In genomic region chr14:51333901-51334432, GRCh38 we compare ENCODE assay signal across 20 cellular contexts.
DNase-seq lines count a peak whose midpoint lies in the region; ATAC-seq and TF ChIP-seq lines count a peak whose summit lies in the region.
"Had no signal": no experiment of that assay in that cellular context is flagged by ENCODE, and none has a peak within 500 bp of the region (broad histone marks: within the 10 kb centered on the region; RNA-seq: fewer than 3 reads in every experiment).

No MANE protein-coding gene starts in this region.

- H3K18ac ChIP-seq in mesenchymal stem cell (ENCODE audit: low read depth in 1 of 2, low read length in 2 of 2) = no peak overlapping the region

- H3K79me1 ChIP-seq in mesenchymal stem cell (replicated peaks; ENCODE audit: low read length, poor library complexity, severe bottlenecking) = no peaks in the 10 kb centered on the region

- peak overlapping the region; percentile 37 for H3K9ac ChIP-seq in mesenchymal stem cell (ENCODE audit: low read length)

- H2AFZ ChIP-seq in mesenchymal stem cell (ENCODE audit: low read depth, low read length) = no peak overlapping the region

- H3K36me3 ChIP-seq in mesenchymal stem cell (ENCODE audit: control insufficient read depth in 1 of 2, insufficient read depth in 2 of 2, low read depth in 1 of 2, low read length in 2 of 2) (no peaks in the 10 kb centered on the region), thoracic aorta (no peaks in the 10 kb centered on the region)
- H3K36me3 ChIP-seq: adrenal gland, upper lobe of left lung had no signal

- H2BK5ac ChIP-seq in mesenchymal stem cell (ENCODE audit: low read depth, low read length, poor library complexity, severe bottlenecking) = no peak overlapping the region

- CTCF ChIA-PET in activated CD4-positive, alpha-beta T cell treated with anti-CD3 and anti-CD28 coated beads for 36 hours (lab: Charles Lee) = interaction anchor here (1.2 kb wide), 1 partner anchor 14 kb away, joined by 3 read pairs; no protein-coding TSS in a partner anchor

- H3K4me2 ChIP-seq in mesenchymal stem cell (ENCODE audit: low read length, poor library complexity, severe bottlenecking) = no peak overlapping the region

- H3K27me3 ChIP-seq in mesenchymal stem cell (ENCODE audit: control insufficient read depth in 1 of 2, insufficient read depth in 1 of 2, low read length in 2 of 2) = no peaks in the 10 kb centered on the region
- H3K27me3 ChIP-seq in thoracic aorta (replicated peaks; ENCODE audit: insufficient read depth) = no peaks in the 10 kb centered on the region
- H3K27me3 ChIP-seq: adrenal gland, upper lobe of left lung had no signal

- H2BK15ac ChIP-seq in mesenchymal stem cell (ENCODE audit: low read depth, poor library complexity, severe bottlenecking) = peak overlapping the region; percentile 39

- H3K4ac ChIP-seq in mesenchymal stem cell (ENCODE audit: low read depth in 1 of 2, low read length in 2 of 2) = no peak overlapping the region

- 92% methylated on average over 1 of the region's 1 CpG for WGBS in mesenchymal stem cell

- POLR2A ChIA-PET in activated CD4-positive, alpha-beta T cell treated with anti-CD3 and anti-CD28 coated beads for 36 hours (lab: Charles Lee) = no interaction called here

- TF ChIP-seq CTCF in epithelial cell of esophagus (IDR thresholded peaks at IDR 0.05; ENCODE audit: insufficient read depth, low read depth, low read length, missing control alignments) (no peak), thoracic aorta (IDR thresholded peaks at IDR 0.05) (no peak)

- no peak overlapping the region for H3K14ac ChIP-seq in mesenchymal stem cell (ENCODE audit: low read length in 2 of 2)

- no peaks in the 10 kb centered on the region for H3K9me3 ChIP-seq in mesenchymal stem cell (ENCODE audit: control insufficient read depth, low read length)
- no peaks in the 10 kb centered on the region for H3K9me3 ChIP-seq in thoracic aorta
- H3K9me3 ChIP-seq: adrenal gland, upper lobe of left lung had no signal

- no peaks in the 10 kb centered on the region for H3K36me3 Mint-ChIP-seq in activated CD4-positive, alpha-beta T cell treated with anti-CD3 and anti-CD28 coated beads for 36 hours (ENCODE audit: low read depth)
- H3K36me3 Mint-ChIP-seq: natural killer cell treated with Interleukin-12 subunit alpha and Interleukin-12 subunit beta and Interleukin-15 and Interleukin-18, amount 100 ng/mL, for 72 hours; stimulated activated memory B cell treated with anti-CD40 and anti-IgM and Interleukin-4, amounts not matched to agents 10 μg/mL and 1 μg/mL and 100 μg/mL, for 72 hours; WTC11 had no signal

- H3K9me3 Mint-ChIP-seq in activated CD4-positive, alpha-beta T cell treated with anti-CD3 and anti-CD28 coated beads for 36 hours (ENCODE audit: low read depth) = no peaks in the 10 kb centered on the region
- H3K9me3 Mint-ChIP-seq: central memory CD8-positive, alpha-beta T cell; natural killer cell treated with Interleukin-12 subunit alpha and Interleukin-12 subunit beta and Interleukin-15 and Interleukin-18, amount 100 ng/mL, for 72 hours; stimulated activated memory B cell treated with anti-CD40 and anti-IgM and Interleukin-4, amounts not matched to agents 10 μg/mL and 1 μg/mL and 100 μg/mL, for 72 hours; T-helper 1 cell treated with Interleukin-12 subunit alpha and Interleukin-12 subunit beta and Interleukin-4 antibody, amounts not matched to agents 30 μg/mL and 1 μg/mL, for 36 hours had no signal

- no peak overlapping the region for H4K91ac ChIP-seq in mesenchymal stem cell (ENCODE audit: low read length)

- H3K23ac ChIP-seq in mesenchymal stem cell (ENCODE audit: low read length in 2 of 2) = no peak overlapping the region

- no peak overlapping the region for H4K8ac ChIP-seq in mesenchymal stem cell (ENCODE audit: low read length)

- peaks cover 5% of the 10 kb centered on the region for H3K4me1 Mint-ChIP-seq in activated CD4-positive, alpha-beta T cell treated with anti-CD3 and anti-CD28 coated beads for 36 hours
- H3K4me1 Mint-ChIP-seq: central memory CD8-positive, alpha-beta T cell; stimulated activated memory B cell treated with anti-CD40 and anti-IgM and Interleukin-4, amounts not matched to agents 10 μg/mL and 1 μg/mL and 100 μg/mL, for 72 hours had no signal

- H3K4me3 ChIP-seq in epithelial cell of esophagus (ENCODE audit: low read length) (no peak overlapping the region), mesenchymal stem cell (ENCODE audit: insufficient read depth in 1 of 2, low read depth in 1 of 2, low read length in 2 of 2) (no peak overlapping the region), thoracic aorta (no peak overlapping the region)
- H3K4me3 ChIP-seq: adrenal gland, upper lobe of left lung had no signal

- peaks cover 11% of the 10 kb centered on the region for H3K27me3 Mint-ChIP-seq in activated CD4-positive, alpha-beta T cell treated with anti-CD3 and anti-CD28 coated beads for 36 hours

- no peak overlapping the region for H2BK120ac ChIP-seq in mesenchymal stem cell (ENCODE audit: low read depth, low read length)

- ATAC-seq in activated CD4-positive, alpha-beta T cell treated with anti-CD3 and anti-CD28 coated beads for 36 hours = peak; percentile 42
- ATAC-seq in thoracic aorta (ENCODE audit: insufficient number of reproducible peaks, low FRiP score, low read depth) = peak; percentile 22
- ATAC-seq in GM21526 (IDR thresholded peaks at IDR 0.05; ENCODE audit: low FRiP score, unreplicated experiment) = no peak
- ATAC-seq: natural killer cell treated with Interleukin-12 subunit alpha and Interleukin-12 subunit beta and Interleukin-15 and Interleukin-18, amount 100 ng/mL, for 72 hours; stimulated activated memory B cell treated with anti-CD40 and anti-IgM and Interleukin-4, amounts not matched to agents 10 μg/mL and 1 μg/mL and 100 μg/mL, for 72 hours; WTC11 had no signal

- H2BK12ac ChIP-seq in mesenchymal stem cell (ENCODE audit: low read length in 2 of 2) = no peak overlapping the region

- peaks cover 4% of the 10 kb centered on the region for H3K4me1 ChIP-seq in mesenchymal stem cell (ENCODE audit: control insufficient read depth, insufficient read depth, low read depth, low read length)
- peaks cover 18 to 29% of the 10 kb centered on the region in 2 donors for H3K4me1 ChIP-seq in thoracic aorta (ENCODE audit: control insufficient read depth in 1 of 2, low read depth in 2 of 2)
- H3K4me1 ChIP-seq: upper lobe of left lung had no signal

- intact Hi-C loops in activated CD4-positive, alpha-beta T cell treated with anti-CD3 and anti-CD28 coated beads for 36 hours (cut with DNase I, micrococcal nuclease) = no loop called here

- no peak overlapping the region for H3K27ac Mint-ChIP-seq in activated CD4-positive, alpha-beta T cell treated with anti-CD3 and anti-CD28 coated beads for 36 hours
- H3K27ac Mint-ChIP-seq: natural killer cell treated with Interleukin-12 subunit alpha and Interleukin-12 subunit beta and Interleukin-15 and Interleukin-18, amount 100 ng/mL, for 72 hours; stimulated activated memory B cell treated with anti-CD40 and anti-IgM and Interleukin-4, amounts not matched to agents 10 μg/mL and 1 μg/mL and 100 μg/mL, for 72 hours; T-helper 1 cell treated with Interleukin-12 subunit alpha and Interleukin-12 subunit beta and Interleukin-4 antibody, amounts not matched to agents 30 μg/mL and 1 μg/mL, for 36 hours; WTC11 had no signal

- H3K27ac ChIP-seq in mesenchymal stem cell (ENCODE audit: low read length, poor library complexity, severe bottlenecking) (no peak overlapping the region), thoracic aorta (peak overlapping the region; percentile 16 to 45)
- H3K27ac ChIP-seq: 22Rv1, adrenal gland, C4-2B had no signal

- DNase-seq in activated CD4-positive, alpha-beta T cell treated with anti-CD3 and anti-CD28 coated beads for 36 hours = no peak
- no peak for DNase-seq in activated CD4-positive, alpha-beta T cell treated with anti-CD3 and anti-CD28 coated beads, Interleukin-2, amount 50 U/mL, for 48 hours
- peak; percentile 90 for DNase-seq in epithelial cell of esophagus (ENCODE audit: low read depth)
- no peak for DNase-seq in mesenchymal stem cell
- no peak for DNase-seq in thoracic aorta (ENCODE audit: low spot score)
- DNase-seq in DMS53 treated with DMSO at 0.1 percent for 48 hours (lab: John Stamatoyannopoulos, UW; ENCODE audit: unreplicated experiment) = no peak
- DNase-seq in H4 (ENCODE audit: low spot score) = no peak
- DNase-seq: activated CD8-positive, alpha-beta memory T cell treated with anti-CD3 and anti-CD28 coated beads for 24 hours; adrenal gland; Karpas-422; SHP77 treated with DMSO at 0.1 percent for 48 hours; upper lobe of left lung had no signal

- no peak overlapping the region for H3K4me3 Mint-ChIP-seq in activated CD4-positive, alpha-beta T cell treated with anti-CD3 and anti-CD28 coated beads for 36 hours
- H3K4me3 Mint-ChIP-seq: central memory CD8-positive, alpha-beta T cell; natural killer cell treated with Interleukin-12 subunit alpha and Interleukin-12 subunit beta and Interleukin-15 and Interleukin-18, amount 100 ng/mL, for 72 hours; stimulated activated memory B cell treated with anti-CD40 and anti-IgM and Interleukin-4, amounts not matched to agents 10 μg/mL and 1 μg/mL and 100 μg/mL, for 72 hours; T-helper 1 cell treated with Interleukin-12 subunit alpha and Interleukin-12 subunit beta and Interleukin-4 antibody, amounts not matched to agents 30 μg/mL and 1 μg/mL, for 36 hours; WTC11 had no signal

- no peak overlapping the region for H2AK5ac ChIP-seq in mesenchymal stem cell (ENCODE audit: low read length, severe bottlenecking)
